34 cellular contexts compared by ENCODE assay signal in the genomic region with DNA sequence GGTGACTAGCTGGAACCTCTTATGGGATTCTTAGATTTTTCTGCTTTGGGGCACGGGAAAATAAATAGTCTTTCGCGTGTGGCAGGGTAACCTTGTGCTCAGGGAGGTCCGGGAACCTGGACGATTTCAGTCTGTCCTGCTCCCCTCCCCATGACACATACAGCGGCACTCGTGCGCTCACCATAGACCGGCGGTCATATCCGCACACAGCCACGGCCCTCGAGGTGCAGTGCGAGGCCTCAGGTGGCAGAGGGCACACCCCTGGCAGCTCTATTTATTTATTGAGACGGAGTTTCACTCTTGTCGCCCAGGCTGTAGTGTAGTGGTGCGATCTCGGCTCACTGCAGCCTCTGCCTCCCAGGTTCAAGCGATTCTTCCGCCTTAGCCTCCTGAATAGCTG. TPM values are rescaled to one million over a fixed set of nuclear protein-coding genes. Genes with fewer than 3 reads are reported as not detected.
DNase-seq lines count a peak whose midpoint lies in the region; ATAC-seq, FAIRE-seq and TF ChIP-seq lines count a peak whose summit lies in the region.
"Had no signal": no experiment of that assay in that cellular context is flagged by ENCODE, and none has a peak within 500 bp of the region (broad histone marks: within the 10 kb centered on the region; RNA-seq: fewer than 3 reads in every experiment).

No MANE protein-coding gene starts in this region.

- H3K4me2 ChIP-seq in HCT116 (ENCODE audit: low read length): peak overlapping the region; percentile 76
- H3K4me2 ChIP-seq: A549, smooth muscle cell had no signal

- RAD21 ChIA-PET in HCT116 (lab: Charles Lee; ENCODE audit: low non-redundant PET in 1 of 2, low total read pairs in 2 of 2, uncharacterized antibody in 2 of 2, unreplicated experiment in 2 of 2): no interaction called here

- H3K9ac ChIP-seq in HCT116 (ENCODE audit: low read length): peak overlapping the region; percentile 74

- H3K27me3 Mint-ChIP-seq in activated CD4-positive, alpha-beta T cell treated with anti-CD3 and anti-CD28 coated beads, Interleukin-2, amount 10 ng/mL, durations not matched to agents 7 days and 5 days: peaks cover 55% of the 10 kb centered on the region
- peaks cover 64% of the 10 kb centered on the region for H3K27me3 Mint-ChIP-seq in activated T-helper 1 cell treated with anti-CD3 and anti-CD28 coated beads, Interleukin-12 subunit alpha, Interleukin-12 subunit beta, Interleukin-2, Interleukin-4 antibody, amounts not matched to agents 30 ng/mL and 10 ng/mL and 1 ng/mL, durations not matched to agents 14 hours and 24 hours and 36 hours (ENCODE audit: insufficient read depth)

- TF ChIP-seq POLR2A in HCT116 (IDR thresholded peaks at IDR 0.05; ENCODE audit: borderline replicate concordance, extremely low read depth, insufficient read depth, insufficient read length): no peak

- peak overlapping the region; percentile 13 for H3K27ac Mint-ChIP-seq in activated CD4-positive, alpha-beta T cell treated with anti-CD3 and anti-CD28 coated beads, Interleukin-2, amount 10 ng/mL, durations not matched to agents 7 days and 5 days
- H3K27ac Mint-ChIP-seq in activated T-helper 1 cell treated with anti-CD3 and anti-CD28 coated beads, Interleukin-12 subunit alpha, Interleukin-12 subunit beta, Interleukin-2, Interleukin-4 antibody, amounts not matched to agents 30 ng/mL and 10 ng/mL and 1 ng/mL, durations not matched to agents 14 hours and 24 hours and 36 hours: peak overlapping the region; percentile 23

- H3K79me2 ChIP-seq in HCT116 (ENCODE audit: insufficient read depth, low read length): peaks cover 66% of the 10 kb centered on the region

- TF ChIP-seq CTCF in HCT116 (IDR thresholded peaks at IDR 0.05 in 2 of 3, conservative IDR thresholded peaks at IDR 0.05 in 1 of 3; ENCODE audit: borderline replicate concordance in 1 of 3, insufficient read depth in 1 of 3, low read depth in 2 of 3, low read length in 2 of 3): no peak

- no peak for TF ChIP-seq RAD21 in HCT116 (IDR thresholded peaks at IDR 0.05; ENCODE audit: low read depth)

- H3K4me1 Mint-ChIP-seq in activated CD4-positive, alpha-beta T cell treated with anti-CD3 and anti-CD28 coated beads, Interleukin-2, amount 10 ng/mL, durations not matched to agents 7 days and 5 days: peaks cover 5% of the 10 kb centered on the region
- no peaks in the 10 kb centered on the region for H3K4me1 Mint-ChIP-seq in activated T-helper 1 cell treated with anti-CD3 and anti-CD28 coated beads, Interleukin-12 subunit alpha, Interleukin-12 subunit beta, Interleukin-2, Interleukin-4 antibody, amounts not matched to agents 30 ng/mL and 10 ng/mL and 1 ng/mL, durations not matched to agents 14 hours and 24 hours and 36 hours (ENCODE audit: low read depth)

- no peaks in the 10 kb centered on the region for H3K36me3 Mint-ChIP-seq in activated CD4-positive, alpha-beta T cell treated with anti-CD3 and anti-CD28 coated beads, Interleukin-2, amount 10 ng/mL, durations not matched to agents 7 days and 5 days (ENCODE audit: low read depth)
- H3K36me3 Mint-ChIP-seq in activated T-helper 1 cell treated with anti-CD3 and anti-CD28 coated beads, Interleukin-12 subunit alpha, Interleukin-12 subunit beta, Interleukin-2, Interleukin-4 antibody, amounts not matched to agents 30 ng/mL and 10 ng/mL and 1 ng/mL, durations not matched to agents 14 hours and 24 hours and 36 hours (ENCODE audit: low read depth): no peaks in the 10 kb centered on the region
- H3K36me3 Mint-ChIP-seq: CD8-positive, alpha-beta memory T cell had no signal

- H3K27me3 ChIP-seq in HCT116 (ENCODE audit: insufficient read depth, low read length): no peaks in the 10 kb centered on the region
- H3K27me3 ChIP-seq in neuron (ENCODE audit: insufficient read depth, low read length): peaks cover 91% of the 10 kb centered on the region

- H2AFZ ChIP-seq in HCT116 (ENCODE audit: low read depth, low read length, poor library complexity, severe bottlenecking) (no peak overlapping the region), neuron (ENCODE audit: low read depth, low read length) (no peak overlapping the region)

- peaks cover 4% of the 10 kb centered on the region; the same call in 1 of the 2 replicates for H4K20me1 ChIP-seq in HCT116 (ENCODE audit: insufficient read depth)

- no TSS peak for BruUV-seq in HCT116 (replicated peaks; lab: Mats Ljungman, UMichigan)

- H3K4me1 ChIP-seq in HCT116 (ENCODE audit: control insufficient read depth in 1 of 2, insufficient read depth in 2 of 2, low read length in 2 of 2) (peaks cover 9 to 41% of the 10 kb centered on the region in 2 experiments; a peak in 3 of 4 replicates), neuron (ENCODE audit: insufficient read depth, low read length) (peaks cover 16% of the 10 kb centered on the region)
- H3K4me1 ChIP-seq: pancreas, thyroid gland had no signal

- intact Hi-C loops in HCT116 (cut with micrococcal nuclease): no loop called here
- intact Hi-C loops in activated T-helper 1 cell treated with anti-CD3 and anti-CD28 coated beads, Interleukin-12 subunit alpha, Interleukin-12 subunit beta, Interleukin-2, Interleukin-4 antibody, amounts not matched to agents 30 ng/mL and 10 ng/mL and 1 ng/mL, durations not matched to agents 14 hours and 24 hours and 36 hours (cut with micrococcal nuclease): no loop called here

- CTCF ChIA-PET in activated CD4-positive, alpha-beta T cell treated with anti-CD3 and anti-CD28 coated beads, Interleukin-2, amount 10 ng/mL, durations not matched to agents 7 days and 5 days (lab: Charles Lee): interaction anchor here (0.7 kb wide), 1 partner anchor 30 kb away, joined by 3 read pairs; no protein-coding TSS in a partner anchor
- CTCF ChIA-PET in HCT116 (lab: Charles Lee): no interaction called here

- H3K36me3 ChIP-seq in HCT116 (ENCODE audit: control insufficient read depth in 1 of 2, insufficient read depth in 2 of 2, low read length in 2 of 2): peaks cover 2 to 6% of the 10 kb centered on the region in 2 experiments; a peak in 1 of 4 replicates
- no peaks in the 10 kb centered on the region for H3K36me3 ChIP-seq in neuron (ENCODE audit: insufficient read depth, low read length)
- H3K36me3 ChIP-seq: left ventricle myocardium inferior, pancreas, stomach, thyroid gland had no signal

- no peak for ATAC-seq in HCT116
- ATAC-seq: pancreas had no signal

- H3K27ac ChIP-seq in HCT116 (ENCODE audit: low read depth, low read length): peak overlapping the region; percentile 87
- H3K27ac ChIP-seq: A549, left ventricle myocardium inferior, pancreas, stomach, thyroid gland had no signal

- FAIRE-seq in urothelium cell line (lab: Jason Lieb, UNC): no peak
- FAIRE-seq: A549, endometrium, GM19239, islet of Langerhans, pancreas had no signal

- H3K9me2 ChIP-seq in HCT116 (ENCODE audit: insufficient read depth): no peaks in the 10 kb centered on the region

- H3K4me3 Mint-ChIP-seq in activated CD4-positive, alpha-beta T cell treated with anti-CD3 and anti-CD28 coated beads, Interleukin-2, amount 10 ng/mL, durations not matched to agents 7 days and 5 days: no peak overlapping the region
- no peak overlapping the region for H3K4me3 Mint-ChIP-seq in activated T-helper 1 cell treated with anti-CD3 and anti-CD28 coated beads, Interleukin-12 subunit alpha, Interleukin-12 subunit beta, Interleukin-2, Interleukin-4 antibody, amounts not matched to agents 30 ng/mL and 10 ng/mL and 1 ng/mL, durations not matched to agents 14 hours and 24 hours and 36 hours

- no peak for DNase-seq in activated CD4-positive, alpha-beta T cell treated with anti-CD3 and anti-CD28 coated beads, Interleukin-2, amount 10 ng/mL, durations not matched to agents 7 days and 5 days
- DNase-seq in activated CD4-positive, alpha-beta T cell treated with anti-CD3 and anti-CD28 coated beads, Interleukin-2, amount 50 U/mL, for 1 hour: no peak
- DNase-seq in HCT116 (ENCODE audit: low read depth, low spot score) (no peak), NCI-H1048 (lab: John Stamatoyannopoulos, UW) (no peak), urothelium cell line (ENCODE audit: low spot score) (no peak), ecto neural progenitor cell (ENCODE audit: low spot score) (no peak)
- DNase-seq in activated T-helper 1 cell treated with anti-CD3 and anti-CD28 coated beads, Interleukin-12 subunit alpha, Interleukin-12 subunit beta, Interleukin-2, Interleukin-4 antibody, amounts not matched to agents 30 ng/mL and 10 ng/mL and 1 ng/mL, durations not matched to agents 14 hours and 24 hours and 36 hours (ENCODE audit: low spot score): no peak
- DNase-seq: activated CD4-positive, alpha-beta T cell treated with anti-CD3 and anti-CD28 coated beads, Interleukin-2, amount 50 U/mL, for 4 hours; activated gamma-delta T cell treated with Interleukin-2 at 50 U/mL for 16 hours; activated T-cell treated with anti-CD3 and anti-CD28 coated beads, Interleukin-2, amount 50 U/mL, for 1 hour; AML-193; CD8-positive, alpha-beta memory T cell; dermis blood vessel endothelial cell; Karpas-422; left ventricle myocardium inferior; NCI-H146; NCI-H2171; NCI-H510A; SHP77 treated with DMSO at 0.1 percent for 48 hours; stimulated activated CD4-positive, alpha-beta T cell treated with anti-CD3 and anti-CD28 coated beads, Interleukin-1b, Interleukin-23, amount 100 ng/mL, for 48 hours; stimulated activated CD8-positive, alpha-beta memory T cell treated with anti-CD3 and anti-CD28 coated beads, Interleukin-4, amount 100 ng/mL, for 48 hours; stomach; T1000; thyroid gland had no signal

- H3K4me3 ChIP-seq in HCT116 (replicated peaks in 1 of 2; ENCODE audit: low read depth in 1 of 2, low read length in 2 of 2) (peak overlapping the region; percentile 62 to 66), neuron (ENCODE audit: low read length) (peak overlapping the region; percentile 9)
- H3K4me3 ChIP-seq: A549, left ventricle myocardium inferior, pancreas, smooth muscle cell, thyroid gland had no signal

- POLR2A ChIA-PET in activated CD4-positive, alpha-beta T cell treated with anti-CD3 and anti-CD28 coated beads, Interleukin-2, amount 10 ng/mL, durations not matched to agents 7 days and 5 days (lab: Charles Lee): no interaction called here
- POLR2A ChIA-PET in HCT116 (lab: Charles Lee): no interaction called here

- no peaks in the 10 kb centered on the region for H3K9me3 ChIP-seq in HCT116 (ENCODE audit: control insufficient read depth in 1 of 2, insufficient read depth in 1 of 2, low read depth in 1 of 2, low read length in 2 of 2)
- no peaks in the 10 kb centered on the region for H3K9me3 ChIP-seq in neuron (ENCODE audit: low read length)
- H3K9me3 ChIP-seq: A549, left ventricle myocardium inferior, pancreas, stomach, thyroid gland had no signal

- H3K9me3 Mint-ChIP-seq in activated CD4-positive, alpha-beta T cell treated with anti-CD3 and anti-CD28 coated beads, Interleukin-2, amount 10 ng/mL, durations not matched to agents 7 days and 5 days: no peaks in the 10 kb centered on the region
- H3K9me3 Mint-ChIP-seq in activated T-helper 1 cell treated with anti-CD3 and anti-CD28 coated beads, Interleukin-12 subunit alpha, Interleukin-12 subunit beta, Interleukin-2, Interleukin-4 antibody, amounts not matched to agents 30 ng/mL and 10 ng/mL and 1 ng/mL, durations not matched to agents 14 hours and 24 hours and 36 hours: no peaks in the 10 kb centered on the region
- H3K9me3 Mint-ChIP-seq: CD8-positive, alpha-beta memory T cell; central memory CD8-positive, alpha-beta T cell had no signal

RNA-seq across cellular contexts. Expression of a gene that starts 3.0 kb away (rescaled TPM):
- total RNA-seq in activated CD4-positive, alpha-beta T cell treated with anti-CD3 and anti-CD28 coated beads, Interleukin-2, amount 10 ng/mL, durations not matched to agents 7 days and 5 days: not detected
- 22.1 TPM for total RNA-seq in HCT116 (2021; ENCODE audit: unreplicated experiment)
- 9.0 and 9.6 TPM in 2 replicates for polyA plus RNA-seq in HCT116 (2012)
- total RNA-seq in activated T-helper 1 cell treated with anti-CD3 and anti-CD28 coated beads, Interleukin-12 subunit alpha, Interleukin-12 subunit beta, Interleukin-2, Interleukin-4 antibody, amounts not matched to agents 30 ng/mL and 10 ng/mL and 1 ng/mL, durations not matched to agents 14 hours and 24 hours and 36 hours: not detected in 2 replicates
- total RNA-seq: CD8-positive, alpha-beta memory T cell; dermis blood vessel endothelial cell; G401; left ventricle myocardium inferior; mesenteric fat pad; smooth muscle cell; thyroid gland had no signal
- polyA plus RNA-seq: CD8-positive, alpha-beta memory T cell; pancreas; smooth muscle cell had no signal

RNA-seq across cellular contexts. Expression of a gene that starts 55.8 kb away (rescaled TPM):
- 10 to 100 TPM; 22.2 to 28.8 TPM for total RNA-seq in activated CD4-positive, alpha-beta T cell treated with anti-CD3 and anti-CD28 coated beads, Interleukin-2, amount 10 ng/mL, durations not matched to agents 7 days and 5 days
- 17.0 TPM for total RNA-seq in HCT116 (2021; ENCODE audit: unreplicated experiment)
- polyA plus RNA-seq in HCT116 (2012): 15.6 and 16.5 TPM in 2 replicates
- 4.1 and 5.0 TPM in 2 replicates for total RNA-seq in activated T-helper 1 cell treated with anti-CD3 and anti-CD28 coated beads, Interleukin-12 subunit alpha, Interleukin-12 subunit beta, Interleukin-2, Interleukin-4 antibody, amounts not matched to agents 30 ng/mL and 10 ng/mL and 1 ng/mL, durations not matched to agents 14 hours and 24 hours and 36 hours

Comparison
In these comparisons a context has a peak if more than half of its experiments do, and no peak if none do; other contexts are left out.
1. RNA of a gene that starts 3.0 kb away (total RNA-seq): 22.1 TPM in HCT116 (single experiment); not detected in activated CD4-positive, alpha-beta T cell treated with anti-CD3 and anti-CD28 coated beads, Interleukin-2, amount 10 ng/mL, durations not matched to agents 7 days and 5 days and not detected in activated T-helper 1 cell treated with anti-CD3 and anti-CD28 coated beads, Interleukin-12 subunit alpha, Interleukin-12 subunit beta, Interleukin-2, Interleukin-4 antibody, amounts not matched to agents 30 ng/mL and 10 ng/mL and 1 ng/mL, durations not matched to agents 14 hours and 24 hours and 36 hours; every median in the first group is over 10 times any median in the second.